Comparison of ENCODE assay signal across 8 cellular contexts in genomic region chr21:39312112-39313041, GRCh38. TPM values are rescaled to one million over a fixed set of nuclear protein-coding genes. Genes with fewer than 3 reads are reported as not detected.
DNase-seq lines count a peak whose midpoint lies in the region; ATAC-seq, FAIRE-seq and TF ChIP-seq lines count a peak whose summit lies in the region.

No MANE protein-coding gene starts in this region.

- no peaks in the 10 kb centered on the region for H3K27me3 ChIP-seq in fibroblast of lung (ENCODE audit: control insufficient read depth, insufficient read depth, low read length)

- H3K4me1 ChIP-seq in fibroblast of lung (ENCODE audit: control insufficient read depth, extremely low read depth, insufficient read depth, low read length), result no peaks in the 10 kb centered on the region

- H3K27ac Mint-ChIP-seq in activated T-helper 17 cell treated with anti-CD3 and anti-CD28 coated beads, Interleukin-2, amount 50 U/mL, for 72 hours, result peak overlapping the region; percentile 83
- H3K27ac Mint-ChIP-seq in naive B cell, result peak overlapping the region; percentile 87 to 96 (median 92)

- no peak overlapping the region for H2AFZ ChIP-seq in fibroblast of lung (ENCODE audit: low read length)

- peak overlapping the region; percentile 75 for H3K4me2 ChIP-seq in fibroblast of lung (ENCODE audit: extremely low read depth, insufficient read depth, low read length)

- H3K4me3 Mint-ChIP-seq in activated T-helper 17 cell treated with anti-CD3 and anti-CD28 coated beads, Interleukin-2, amount 50 U/mL, for 72 hours, result peak overlapping the region; percentile 93
- H3K4me3 Mint-ChIP-seq in naive B cell, result peak overlapping the region; percentile 89 to 98 (median 91)

- peak; percentile 93 for DNase-seq in Daoy (ENCODE audit: low read depth)
- DNase-seq in H54 (ENCODE audit: insufficient read length, low spot score), result peak; percentile 92
- peak; percentile 71 for DNase-seq in LNCaP clone FGC (ENCODE audit: low read depth)
- DNase-seq in RPMI7951 (ENCODE audit: low read depth), result peak; percentile 79
- peak; percentile 84 to 90 for DNase-seq in fibroblast of lung (ENCODE audit: low read depth in 2 of 2)
- DNase-seq in naive B cell, result peak; percentile 93
- DNase-seq in stimulated activated CD8-positive, alpha-beta memory T cell treated with anti-CD3 and anti-CD28 coated beads, Interleukin-7, amount 100 ng/mL, for 48 hours (ENCODE audit: extremely low read depth in 1 of 2, low read depth in 1 of 2), result peak; percentile 87 to 91

- H3K4me3 ChIP-seq in LNCaP clone FGC (ENCODE audit: low read depth, low read length) (peak overlapping the region; percentile 54), fibroblast of lung (replicated peaks in 1 of 4; ENCODE audit: control extremely low read depth in 1 of 4, insufficient read depth in 1 of 4, low read depth in 3 of 4, low read length in 4 of 4) (peak overlapping the region; percentile 39 to 75 (median 67))

- ATAC-seq in activated T-helper 17 cell treated with anti-CD3 and anti-CD28 coated beads, Interleukin-2, amount 50 U/mL, for 72 hours (replicated peaks), result peak; percentile 78
- ATAC-seq in naive B cell (ENCODE audit: low read depth in 2 of 2), result peak; percentile 81 to 82

- H3K79me2 ChIP-seq in fibroblast of lung (ENCODE audit: control insufficient read depth, insufficient read depth, low read length), result peaks cover 16% of the 10 kb centered on the region

- no peaks in the 10 kb centered on the region for H3K9me3 ChIP-seq in fibroblast of lung (ENCODE audit: control insufficient read depth, insufficient read depth, low read depth, low read length)

- TF ChIP-seq POLR2A in H54 (IDR thresholded peaks at IDR 0.05; ENCODE audit: low read depth, low read length), result no peak

- H3K36me3 Mint-ChIP-seq in activated T-helper 17 cell treated with anti-CD3 and anti-CD28 coated beads, Interleukin-2, amount 50 U/mL, for 72 hours (ENCODE audit: low read depth), result peaks cover 63% of the 10 kb centered on the region
- H3K36me3 Mint-ChIP-seq in naive B cell, result peaks cover 4 to 5% of the 10 kb centered on the region in 2 donors

- no peaks in the 10 kb centered on the region for H4K20me1 ChIP-seq in fibroblast of lung (ENCODE audit: control insufficient read depth, extremely low read depth, insufficient read depth, low read length)

- no peaks in the 10 kb centered on the region for H3K9me3 Mint-ChIP-seq in activated T-helper 17 cell treated with anti-CD3 and anti-CD28 coated beads, Interleukin-2, amount 50 U/mL, for 72 hours
- peaks cover 0 to 3% (median 0%) of the 10 kb centered on the region in 7 donors for H3K9me3 Mint-ChIP-seq in naive B cell

- H3K4me1 Mint-ChIP-seq in activated T-helper 17 cell treated with anti-CD3 and anti-CD28 coated beads, Interleukin-2, amount 50 U/mL, for 72 hours, result peaks cover 37% of the 10 kb centered on the region
- H3K4me1 Mint-ChIP-seq in naive B cell, result peaks cover 37 to 54% (median 38%) of the 10 kb centered on the region in 3 donors

- TF ChIP-seq CTCF in LNCaP clone FGC (IDR thresholded peaks at IDR 0.05; ENCODE audit: control insufficient read depth, extremely low read depth, insufficient read depth) (no peak), fibroblast of lung (conservative IDR thresholded peaks at IDR 0.05 in 1 of 2, IDR thresholded peaks at IDR 0.05 in 1 of 2; ENCODE audit: low read depth in 1 of 2, low read length in 2 of 2) (no peak)

- H3K36me3 ChIP-seq in fibroblast of lung (ENCODE audit: control insufficient read depth, insufficient read depth, low read length), result no peaks in the 10 kb centered on the region

- no peak overlapping the region for H3K27ac ChIP-seq in fibroblast of lung (ENCODE audit: insufficient read depth, low read length)

- peak overlapping the region; percentile 84 for H3K9ac ChIP-seq in fibroblast of lung (ENCODE audit: insufficient read depth, low read length)

- FAIRE-seq in H54 (lab: Jason Lieb, UNC), result peak; percentile 69

- H3K27me3 Mint-ChIP-seq in activated T-helper 17 cell treated with anti-CD3 and anti-CD28 coated beads, Interleukin-2, amount 50 U/mL, for 72 hours, result no peaks in the 10 kb centered on the region
- peaks cover 0 to 4% (median 0%) of the 10 kb centered on the region in 3 donors for H3K27me3 Mint-ChIP-seq in naive B cell

RNA-seq across cellular contexts. Expression of gene BRWD1, which starts 1.1 kb away (rescaled TPM):
- 27.9 and 30.1 TPM in 2 replicates for total RNA-seq in Daoy (2014; rRNA removed; shearing (Covaris generic))
- total RNA-seq in RPMI7951 (2014; rRNA removed; shearing (Covaris generic)), result 23.4 and 30.1 TPM in 2 replicates
- total RNA-seq in activated T-helper 17 cell treated with anti-CD3 and anti-CD28 coated beads, Interleukin-2, amount 50 U/mL, for 72 hours, result 10 to 100 TPM; 27.7 to 39.9 TPM
- total RNA-seq in fibroblast of lung, result 48.9 and 62.1 TPM in 2 replicates
- polyA plus RNA-seq in fibroblast of lung, result 10.8 and 17.1 TPM in 2 replicates
- polyA plus RNA-seq in fibroblast of lung (2012), result 6.4 and 10.7 TPM in 2 replicates
- 4.5 and 10.6 TPM in 2 replicates for polyA minus RNA-seq in fibroblast of lung (ENCODE audit: low replicate concordance)
- 10 to 100 TPM; 31.1 to 49.8 (median 44.1) TPM for polyA plus RNA-seq in naive B cell (ENCODE audit: low read depth in 6 of 6)

RNA-seq across cellular contexts. Expression of gene HMGN1, which starts 36.5 kb away (rescaled TPM):
- total RNA-seq in Daoy (2014; rRNA removed; shearing (Covaris generic)), result 583 and 735 TPM in 2 replicates
- total RNA-seq in RPMI7951 (2014; rRNA removed; shearing (Covaris generic)), result 246 and 276 TPM in 2 replicates
- total RNA-seq in activated T-helper 17 cell treated with anti-CD3 and anti-CD28 coated beads, Interleukin-2, amount 50 U/mL, for 72 hours, result 100 to 1,000 TPM; 254 to 398 TPM
- total RNA-seq in fibroblast of lung, result 171 and 179 TPM in 2 replicates
- polyA plus RNA-seq in fibroblast of lung (160 and 189 TPM in 2 replicates), naive B cell (ENCODE audit: low read depth in 6 of 6) (100 to 1,000 TPM; 259 to 458 (median 306) TPM)
- 229 and 291 TPM in 2 replicates for polyA plus RNA-seq in fibroblast of lung (2012)
- polyA minus RNA-seq in fibroblast of lung (ENCODE audit: low replicate concordance), result 3.1 and 8.2 TPM in 2 replicates
